ENCODE assay signal across 1 cellular context in the genomic region with DNA sequence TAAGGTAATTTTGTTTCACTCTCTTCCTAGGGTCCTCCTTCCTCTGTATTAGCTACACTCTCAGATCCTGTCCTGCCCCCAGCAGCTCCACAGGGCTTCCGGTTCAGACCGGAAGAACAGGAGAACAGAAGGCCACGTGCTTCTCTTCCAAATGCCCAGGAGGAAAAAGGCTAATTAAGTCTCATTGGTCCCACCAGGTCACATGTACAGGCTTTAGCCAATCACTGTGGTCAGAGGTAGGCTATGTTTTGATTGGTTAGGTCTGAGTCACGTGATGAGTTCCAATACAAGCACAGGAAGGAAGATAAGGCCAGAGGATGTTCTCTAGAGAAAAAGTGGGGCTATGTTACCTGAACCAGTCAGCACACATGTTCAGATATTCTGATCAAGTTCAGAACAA.
TF ChIP-seq lines count a peak whose summit lies in the region.

No MANE protein-coding gene starts in this region.

TF ChIP-seq in HepG2, 621 proteins besides CTCF, POLR2A, EP300 and RAD21 (continued from another document):
- TF ChIP-seq, protein P1, sequence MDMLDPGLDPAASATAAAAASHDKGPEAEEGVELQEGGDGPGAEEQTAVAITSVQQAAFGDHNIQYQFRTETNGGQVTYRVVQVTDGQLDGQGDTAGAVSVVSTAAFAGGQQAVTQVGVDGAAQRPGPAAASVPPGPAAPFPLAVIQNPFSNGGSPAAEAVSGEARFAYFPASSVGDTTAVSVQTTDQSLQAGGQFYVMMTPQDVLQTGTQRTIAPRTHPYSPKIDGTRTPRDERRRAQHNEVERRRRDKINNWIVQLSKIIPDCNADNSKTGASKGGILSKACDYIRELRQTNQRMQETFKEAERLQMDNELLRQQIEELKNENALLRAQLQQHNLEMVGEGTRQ (IDR thresholded peaks at IDR 0.05; ENCODE audit: low read depth, low read length): peak; percentile 90
- TF ChIP-seq, protein P1 (CRISPR knock-in tag; IDR thresholded peaks at IDR 0.05; ENCODE audit: borderline replicate concordance): peak; percentile 50; the same call in 1 of the 2 replicates
- TF ChIP-seq ZNF317 (CRISPR knock-in tag; IDR thresholded peaks at IDR 0.05) (no peak), NFYC (CRISPR knock-in tag; IDR thresholded peaks at IDR 0.05) (peak; percentile 66), CC2D1A (CRISPR knock-in tag; IDR thresholded peaks at IDR 0.05) (no peak), TP53 (CRISPR knock-in tag; conservative IDR thresholded peaks at IDR 0.05) (no peak), NFYB (CRISPR knock-in tag; IDR thresholded peaks at IDR 0.05) (peak; percentile 53)
- TF ChIP-seq, protein P2, sequence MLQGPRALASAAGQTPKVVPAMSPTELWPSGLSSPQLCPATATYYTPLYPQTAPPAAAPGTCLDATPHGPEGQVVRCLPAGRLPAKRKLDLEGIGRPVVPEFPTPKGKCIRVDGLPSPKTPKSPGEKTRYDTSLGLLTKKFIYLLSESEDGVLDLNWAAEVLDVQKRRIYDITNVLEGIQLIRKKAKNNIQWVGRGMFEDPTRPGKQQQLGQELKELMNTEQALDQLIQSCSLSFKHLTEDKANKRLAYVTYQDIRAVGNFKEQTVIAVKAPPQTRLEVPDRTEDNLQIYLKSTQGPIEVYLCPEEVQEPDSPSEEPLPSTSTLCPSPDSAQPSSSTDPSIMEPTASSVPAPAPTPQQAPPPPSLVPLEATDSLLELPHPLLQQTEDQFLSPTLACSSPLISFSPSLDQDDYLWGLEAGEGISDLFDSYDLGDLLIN (CRISPR knock-in tag; IDR thresholded peaks at IDR 0.05; ENCODE audit: borderline replicate concordance): no peak
